8 cellular contexts compared by ENCODE assay signal in the genomic region with DNA sequence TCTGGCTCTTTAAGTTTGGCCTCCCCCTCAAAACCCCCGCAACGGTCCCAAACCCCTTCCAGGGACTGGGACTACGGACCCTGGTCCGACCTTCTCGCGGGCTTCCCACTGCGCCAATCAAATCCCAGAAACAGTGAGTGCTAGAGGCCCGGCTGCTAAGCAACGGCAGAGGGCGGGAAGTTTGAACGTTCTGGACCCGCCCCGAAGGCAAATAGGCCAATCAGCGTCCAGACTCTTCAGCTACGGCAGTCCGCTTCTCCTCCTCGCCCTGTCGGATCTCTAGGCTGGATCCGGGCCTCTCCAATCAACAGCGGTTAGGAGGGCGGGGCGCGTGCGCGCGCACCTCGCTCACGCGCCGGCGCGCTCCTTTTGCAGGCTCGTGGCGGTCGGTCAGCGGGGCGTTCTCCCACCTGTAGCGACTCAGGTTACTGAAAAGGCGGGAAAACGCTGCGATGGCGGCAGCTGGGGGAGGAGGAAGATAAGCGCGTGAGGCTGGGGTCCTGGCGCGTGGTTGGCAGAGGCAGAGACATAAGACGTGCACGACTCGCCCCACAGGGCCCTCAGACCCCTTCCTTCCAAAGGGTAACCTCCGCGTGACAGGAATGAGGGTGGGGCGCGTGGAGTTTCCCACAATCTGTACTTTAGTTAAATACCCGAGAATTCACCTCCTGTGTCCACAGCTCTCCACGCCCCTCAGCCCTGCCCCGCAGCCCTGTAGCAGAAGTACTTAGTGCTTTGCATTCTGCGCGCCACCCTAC. TPM values are rescaled to one million over a fixed set of nuclear protein-coding genes. Genes with fewer than 3 reads are reported as not detected.
A peak's percentile ranks its signal among the peaks of the same experiment; 100 is the strongest.
DNase-seq lines count a peak whose midpoint lies in the region; ATAC-seq and TF ChIP-seq lines count a peak whose summit lies in the region.

MSH5 (plus strand) TSS at position 367 of the 758 bp plus-strand sequence. CDS start 462 bp downstream, outside the sequence.

- in situ Hi-C loops in astrocyte of the cerebellum (cut with HindIII; ENCODE audit: low sequenced_read_pairs) = no loop called here

- peak within 1 kb of the TSS; percentile 99 for H3K27ac ChIP-seq in hepatocyte

- no peaks in the 10 kb centered on the region for H3K27me3 ChIP-seq in hepatocyte

- DNase-seq in NCI-H187 (lab: John Stamatoyannopoulos, UW) (peak; percentile 92 to 98), T-helper 22 cell (ENCODE audit: low read depth) (peak; percentile 91), astrocyte of the cerebellum (ENCODE audit: low read depth) (peak; percentile 96), hepatocyte (ENCODE audit: low spot score) (peak; percentile 99), renal cortical epithelial cell (ENCODE audit: low read depth) (peak; percentile 98), NCI-H2107 (lab: John Stamatoyannopoulos, UW) (no peak)

- H3K79me2 ChIP-seq in hepatocyte = peaks cover 20% of the 10 kb centered on the region

- ATAC-seq in GM18502 (IDR thresholded peaks at IDR 0.05; ENCODE audit: poor library complexity, unreplicated experiment) (peak; percentile 66), HG02938 (IDR thresholded peaks at IDR 0.05; ENCODE audit: unreplicated experiment) (peak; percentile 68)

- H3K4me3 ChIP-seq in astrocyte of the cerebellum (ENCODE audit: low read depth, low read length) (peak within 1 kb of the TSS; percentile 55), hepatocyte (peak within 1 kb of the TSS; percentile 20)

- peaks cover 30% of the 10 kb centered on the region for H3K4me1 ChIP-seq in hepatocyte (ENCODE audit: insufficient read depth)

- no peaks in the 10 kb centered on the region for H3K9me2 ChIP-seq in hepatocyte (replicated peaks; ENCODE audit: insufficient read depth)

- no peaks in the 10 kb centered on the region for H3K36me3 ChIP-seq in hepatocyte (replicated peaks; ENCODE audit: insufficient read depth, low read depth)

- TF ChIP-seq CTCF in astrocyte of the cerebellum (IDR thresholded peaks at IDR 0.05; ENCODE audit: low read depth, low read length, missing control alignments) (no peak), hepatocyte (IDR thresholded peaks at IDR 0.05; ENCODE audit: poor library complexity) (no peak)

- peak within 1 kb of the TSS; percentile 30 for H2AFZ ChIP-seq in hepatocyte

- no peaks in the 10 kb centered on the region for H3K9me3 ChIP-seq in hepatocyte (ENCODE audit: low read depth)

- 1% methylated on average over 58 of the region's 58 CpGs for WGBS in hepatocyte (ENCODE audit: low lambda C conversion rate, missing lambda C conversion rate)

- H3K4me2 ChIP-seq in hepatocyte = peak within 1 kb of the TSS; percentile 91

- no peaks in the 10 kb centered on the region for H4K20me1 ChIP-seq in hepatocyte (ENCODE audit: insufficient read depth, poor library complexity, severe bottlenecking)

RNA-seq across cellular contexts. Expression of gene MSH5, which starts in this region (rescaled TPM):
- total RNA-seq in hepatocyte = 6.4 and 7.9 TPM in 2 replicates
- 4.9 and 8.5 TPM in 2 replicates for polyA plus RNA-seq in hepatocyte
- 4.4 and 6.6 TPM in 2 replicates for total RNA-seq in renal cortical epithelial cell
